Comparison of ENCODE assay signal across 18 cellular contexts in the genomic region with DNA sequence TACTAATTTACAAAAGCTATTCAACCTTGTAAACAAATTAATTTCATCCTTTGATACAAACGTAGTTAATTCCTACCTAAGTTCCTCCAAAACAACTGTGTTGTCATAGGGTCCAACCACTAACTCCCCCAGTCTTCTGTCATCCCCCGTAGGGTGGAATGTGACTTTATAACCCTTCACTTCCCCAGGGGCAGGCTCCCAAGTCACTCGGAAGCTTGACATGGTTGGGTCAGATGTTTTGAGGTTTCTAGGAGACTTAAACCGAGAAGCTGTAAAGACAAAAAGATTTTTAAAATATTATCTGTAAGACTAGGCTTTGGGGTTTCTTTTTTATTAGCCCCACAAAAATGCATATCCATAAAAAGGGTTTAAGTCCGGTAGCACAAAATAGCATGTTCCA. TPM values are rescaled to one million over a fixed set of nuclear protein-coding genes. Genes with fewer than 3 reads are reported as not detected.
"Had no signal": no experiment of that assay in that cellular context is flagged by ENCODE, and none has a peak within 500 bp of the region (broad histone marks: within the 10 kb centered on the region; RNA-seq: fewer than 3 reads in every experiment).

No MANE protein-coding gene starts in this region.

- H3K4me3 ChIP-seq: adrenal gland, hepatocyte, lower lobe of right lung, sigmoid colon had no signal

- H3K9me3 ChIP-seq: lower lobe of right lung, sigmoid colon had no signal

- DNase-seq: activated CD4-positive, alpha-beta T cell treated with anti-CD3 and anti-CD28 coated beads for 36 hours; activated CD4-positive, alpha-beta T cell treated with anti-CD3 and anti-CD28 coated beads, Interleukin-2, amount 50 U/mL, for 48 hours; activated gamma-delta T cell treated with Interleukin-2 at 50 U/mL for 16 hours; adrenal gland; dermis blood vessel endothelial cell; foreskin keratinocyte; islet precursor cell; lower lobe of right lung; naive B cell; sigmoid colon; stimulated activated CD4-positive, alpha-beta T cell treated with anti-CD3 and anti-CD28 coated beads, Interleukin-1b, Interleukin-23, amount 100 ng/mL, for 48 hours; stimulated activated CD8-positive, alpha-beta memory T cell treated with anti-CD3 and anti-CD28 coated beads, Interleukin-4, amount 100 ng/mL, for 48 hours; stimulated activated naive CD4-positive, alpha-beta T cell had no signal

- H3K4me2 ChIP-seq: hepatocyte had no signal

- H3K9ac ChIP-seq: parathyroid adenoma had no signal

- ATAC-seq: activated CD4-positive, alpha-beta T cell treated with anti-CD3 and anti-CD28 coated beads for 36 hours; activated naive CD4-positive, alpha-beta T cell treated with anti-CD3 and anti-CD28 coated beads, Interleukin-2, amount 50 U/mL, for 72 hours; foreskin keratinocyte; lower lobe of right lung had no signal

- H3K27ac ChIP-seq: adrenal gland, epithelial cell of prostate, foreskin keratinocyte, hepatocyte, lower lobe of right lung, parathyroid adenoma, sigmoid colon had no signal

- H2AFZ ChIP-seq: hepatocyte, parathyroid adenoma had no signal

- H3K79me2 ChIP-seq: hepatocyte, parathyroid adenoma had no signal

- H3K4me1 ChIP-seq: adrenal gland, foreskin keratinocyte, lower lobe of right lung, parathyroid adenoma had no signal

- H3K27me3 ChIP-seq: foreskin keratinocyte, sigmoid colon had no signal

- H3K36me3 ChIP-seq: adrenal gland, lower lobe of right lung had no signal

RNA-seq across cellular contexts. Expression of a gene that starts 50.3 kb away (rescaled TPM):
- total RNA-seq: T-helper 2 cell treated with Interferon-gamma antibody and Interleukin-4, amounts not matched to agents 100 ng/mL and 5 ng/mL, for 36 hours had no signal
